ENCODE assay signal across 17 cellular contexts in genomic region chr1:109917429-109918076, GRCh38. TPM values are rescaled to one million over a fixed set of nuclear protein-coding genes. Genes with fewer than 3 reads are reported as not detected.
DNase-seq lines count a peak whose midpoint lies in the region; ATAC-seq and TF ChIP-seq lines count a peak whose summit lies in the region.
"Had no signal": no experiment of that assay in that cellular context is flagged by ENCODE, and none has a peak within 500 bp of the region (broad histone marks: within the 10 kb centered on the region; RNA-seq: fewer than 3 reads in every experiment).

No MANE protein-coding gene starts in this region.

- no peaks in the 10 kb centered on the region for H3K27me3 ChIP-seq in CD4-positive, CD25-positive, alpha-beta regulatory T cell (ENCODE audit: control insufficient read depth, insufficient read depth, low read length)
- H3K27me3 ChIP-seq in prostate gland (replicated peaks; ENCODE audit: insufficient read depth) = no peaks in the 10 kb centered on the region
- H3K27me3 ChIP-seq: Peyer's patch had no signal

- H3K36me3 Mint-ChIP-seq in activated CD4-positive, alpha-beta T cell treated with anti-CD3 and anti-CD28 coated beads, Interleukin-2, amount 10 ng/mL, durations not matched to agents 24 days and 14 days (ENCODE audit: low read depth) = peaks cover 84% of the 10 kb centered on the region
- peaks cover 51% of the 10 kb centered on the region for H3K36me3 Mint-ChIP-seq in CD4-positive, CD25-positive, alpha-beta regulatory T cell
- H3K36me3 Mint-ChIP-seq in activated T-helper 17 cell treated with anti-CD3 and anti-CD28 coated beads, Interleukin-2, amount 50 U/mL, for 72 hours (ENCODE audit: low read depth) = peaks cover 98% of the 10 kb centered on the region

- peaks cover 71% of the 10 kb centered on the region for H3K36me3 ChIP-seq in CD4-positive, CD25-positive, alpha-beta regulatory T cell (ENCODE audit: control insufficient read depth, insufficient read depth, low read length)
- H3K36me3 ChIP-seq in mesodermal cell (ENCODE audit: control insufficient read depth, insufficient read depth, low read length) (peaks cover 76% of the 10 kb centered on the region), prostate gland (peaks cover 7 to 8% of the 10 kb centered on the region in 2 donors)

- peaks cover 61% of the 10 kb centered on the region for H3K4me1 Mint-ChIP-seq in activated CD4-positive, alpha-beta T cell treated with anti-CD3 and anti-CD28 coated beads, Interleukin-2, amount 10 ng/mL, durations not matched to agents 24 days and 14 days
- H3K4me1 Mint-ChIP-seq in CD4-positive, CD25-positive, alpha-beta regulatory T cell = peaks cover 11 to 46% (median 32%) of the 10 kb centered on the region in 4 donors
- H3K4me1 Mint-ChIP-seq in activated T-helper 17 cell treated with anti-CD3 and anti-CD28 coated beads, Interleukin-2, amount 50 U/mL, for 72 hours = peaks cover 33% of the 10 kb centered on the region

- no peak for DNase-seq in activated CD4-positive, alpha-beta T cell treated with anti-CD3 and anti-CD28 coated beads, Interleukin-2, amount 10 ng/mL, durations not matched to agents 24 days and 14 days
- DNase-seq in activated CD4-positive, alpha-beta T cell treated with anti-CD3 and anti-CD28 coated beads for 1 hour = no peak
- no peak for DNase-seq in CD4-positive, CD25-positive, alpha-beta regulatory T cell
- DNase-seq in coronary artery (ENCODE audit: low spot score) (no peak), prostate gland (ENCODE audit: low spot score) (no peak)
- DNase-seq: activated CD4-positive, alpha-beta T cell treated with anti-CD3 and anti-CD28 coated beads, Interleukin-2, amount 50 U/mL, for 1 hour; hypothalamus; kidney; mammary epithelial cell; naive thymus-derived CD8-positive, alpha-beta T cell; NCI-H2171; small intestine had no signal

- H3K9me3 Mint-ChIP-seq in activated CD4-positive, alpha-beta T cell treated with anti-CD3 and anti-CD28 coated beads, Interleukin-2, amount 10 ng/mL, durations not matched to agents 24 days and 14 days = no peaks in the 10 kb centered on the region
- H3K9me3 Mint-ChIP-seq in CD4-positive, CD25-positive, alpha-beta regulatory T cell = peaks cover 0 to 2% (median 0%) of the 10 kb centered on the region in 7 donors
- H3K9me3 Mint-ChIP-seq in activated T-helper 17 cell treated with anti-CD3 and anti-CD28 coated beads, Interleukin-2, amount 50 U/mL, for 72 hours = no peaks in the 10 kb centered on the region
- H3K9me3 Mint-ChIP-seq: endodermal cell; naive thymus-derived CD8-positive, alpha-beta T cell had no signal

- TF ChIP-seq CTCF in coronary artery (IDR thresholded peaks at IDR 0.05) (no peak), prostate gland (IDR thresholded peaks at IDR 0.05) (no peak)

- ATAC-seq in CD4-positive, CD25-positive, alpha-beta regulatory T cell (ENCODE audit: low read depth in 2 of 2) = no peak
- ATAC-seq in activated T-helper 17 cell treated with anti-CD3 and anti-CD28 coated beads, Interleukin-2, amount 50 U/mL, for 72 hours (replicated peaks) = no peak
- ATAC-seq in GM21737 (IDR thresholded peaks at IDR 0.05; ENCODE audit: unreplicated experiment) = no peak
- ATAC-seq: naive thymus-derived CD8-positive, alpha-beta T cell had no signal

- H3K4me3 Mint-ChIP-seq in activated CD4-positive, alpha-beta T cell treated with anti-CD3 and anti-CD28 coated beads, Interleukin-2, amount 10 ng/mL, durations not matched to agents 24 days and 14 days = no peak overlapping the region
- no peak overlapping the region for H3K4me3 Mint-ChIP-seq in CD4-positive, CD25-positive, alpha-beta regulatory T cell
- no peak overlapping the region for H3K4me3 Mint-ChIP-seq in activated T-helper 17 cell treated with anti-CD3 and anti-CD28 coated beads, Interleukin-2, amount 50 U/mL, for 72 hours
- H3K4me3 Mint-ChIP-seq: endodermal cell; naive thymus-derived CD8-positive, alpha-beta T cell had no signal

- peaks cover 19% of the 10 kb centered on the region for H3K4me1 ChIP-seq in CD4-positive, CD25-positive, alpha-beta regulatory T cell (ENCODE audit: control insufficient read depth, insufficient read depth, low read length, poor library complexity, severe bottlenecking)
- H3K4me1 ChIP-seq in mesodermal cell (ENCODE audit: control insufficient read depth, insufficient read depth, low read length, poor library complexity, severe bottlenecking) = peaks cover 21% of the 10 kb centered on the region
- H3K4me1 ChIP-seq in prostate gland (replicated peaks) = no peaks in the 10 kb centered on the region

- H3K27ac ChIP-seq in CD4-positive, CD25-positive, alpha-beta regulatory T cell (ENCODE audit: insufficient read depth, low read length, poor library complexity, severe bottlenecking) = no peak overlapping the region
- H3K27ac ChIP-seq in mesodermal cell (ENCODE audit: low read depth, low read length, severe bottlenecking) (peak overlapping the region; percentile 23), coronary artery (peak overlapping the region in 1 of 2 donors; percentile 94), prostate gland (no peak overlapping the region)

- no peaks in the 10 kb centered on the region for H3K9me3 ChIP-seq in CD4-positive, CD25-positive, alpha-beta regulatory T cell (ENCODE audit: control insufficient read depth in 2 of 2, low read length in 2 of 2)
- H3K9me3 ChIP-seq in mesodermal cell (ENCODE audit: control insufficient read depth, low read length) (no peaks in the 10 kb centered on the region), prostate gland (no peaks in the 10 kb centered on the region)
- H3K9me3 ChIP-seq: Peyer's patch had no signal

- intact Hi-C loops in activated CD4-positive, alpha-beta T cell treated with anti-CD3 and anti-CD28 coated beads, Interleukin-2, amount 10 ng/mL, durations not matched to agents 24 days and 14 days (cut with micrococcal nuclease) = no loop called here
- intact Hi-C loops in prostate gland (cut with DNase I) = no loop called here

- WGBS in mesodermal cell (ENCODE audit: insufficient coverage in 2 of 2), 2 experiments = 89 to 94% methylated on average over 2 to 4 of the region's 8 CpGs
- WGBS in prostate gland = 82% methylated on average over 8 of the region's 8 CpGs

- TF ChIP-seq POLR2A in prostate gland (IDR thresholded peaks at IDR 0.05) = no peak

- H3K27ac Mint-ChIP-seq in activated CD4-positive, alpha-beta T cell treated with anti-CD3 and anti-CD28 coated beads, Interleukin-2, amount 10 ng/mL, durations not matched to agents 24 days and 14 days = peak overlapping the region; percentile 58
- peak overlapping the region; percentile 6 to 45 (median 13) for H3K27ac Mint-ChIP-seq in CD4-positive, CD25-positive, alpha-beta regulatory T cell
- peak overlapping the region; percentile 55 for H3K27ac Mint-ChIP-seq in activated T-helper 17 cell treated with anti-CD3 and anti-CD28 coated beads, Interleukin-2, amount 50 U/mL, for 72 hours
- H3K27ac Mint-ChIP-seq: endodermal cell had no signal

- H3K4me3 ChIP-seq in CD4-positive, CD25-positive, alpha-beta regulatory T cell (ENCODE audit: low read depth, low read length) = no peak overlapping the region
- H3K4me3 ChIP-seq in mesodermal cell (ENCODE audit: extremely low read depth, insufficient read depth, low read length, poor library complexity, severe bottlenecking) (no peak overlapping the region), coronary artery (no peak overlapping the region), prostate gland (no peak overlapping the region)
- H3K4me3 ChIP-seq: Peyer's patch had no signal

- no peaks in the 10 kb centered on the region for H3K27me3 Mint-ChIP-seq in activated CD4-positive, alpha-beta T cell treated with anti-CD3 and anti-CD28 coated beads, Interleukin-2, amount 10 ng/mL, durations not matched to agents 24 days and 14 days
- H3K27me3 Mint-ChIP-seq in CD4-positive, CD25-positive, alpha-beta regulatory T cell = no peaks in the 10 kb centered on the region
- H3K27me3 Mint-ChIP-seq in activated T-helper 17 cell treated with anti-CD3 and anti-CD28 coated beads, Interleukin-2, amount 50 U/mL, for 72 hours = no peaks in the 10 kb centered on the region

RNA-seq across cellular contexts. Expression of gene CSF1, which starts 6.9 kb away (rescaled TPM):
- 190 and 193 TPM in 2 replicates for total RNA-seq in activated CD4-positive, alpha-beta T cell treated with anti-CD3 and anti-CD28 coated beads, Interleukin-2, amount 10 ng/mL, durations not matched to agents 24 days and 14 days
- 28.4 TPM for total RNA-seq in CD4-positive, CD25-positive, alpha-beta regulatory T cell
- polyA plus RNA-seq in CD4-positive, CD25-positive, alpha-beta regulatory T cell = 10 to 100 TPM; 12.2 to 21.1 (median 16.1) TPM
- total RNA-seq in activated T-helper 17 cell treated with anti-CD3 and anti-CD28 coated beads, Interleukin-2, amount 50 U/mL, for 72 hours = 10 to 100 TPM; 46.8 to 95.4 TPM
- 19.1 TPM for polyA plus RNA-seq in mesodermal cell (2013, experiment 1 of 2)
- polyA plus RNA-seq in mesodermal cell (2013, experiment 2 of 2) = 18.8 TPM
- 10 to 100 TPM; 18.4 to 31.5 TPM for total RNA-seq in prostate gland
